ENCODE assay signal across 22 cellular contexts in genomic region chr2:159078443-159078842, GRCh38.
DNase-seq lines count a peak whose midpoint lies in the region; ATAC-seq, FAIRE-seq and TF ChIP-seq lines count a peak whose summit lies in the region.
"Had no signal": no experiment of that assay in that cellular context is flagged by ENCODE, and none has a peak within 500 bp of the region (broad histone marks: within the 10 kb centered on the region; RNA-seq: fewer than 3 reads in every experiment).

No MANE protein-coding gene starts in this region.

- CTCF ChIA-PET in endothelial cell of umbilical vein (lab: Charles Lee), result interaction anchor here (0.9 to 3.1 kb wide), 6 partner anchors 7 to 82 kb away, joined by 3 to 10 read pairs (median 4); no protein-coding TSS in a partner anchor
- CTCF ChIA-PET in activated CD4-positive, alpha-beta T cell treated with anti-CD3 and anti-CD28 coated beads, Interleukin-2, amount 10 ng/mL, durations not matched to agents 7 days and 5 days (lab: Charles Lee), result no interaction called here

- H4K20me1 ChIP-seq in endothelial cell of umbilical vein (replicated peaks; ENCODE audit: control insufficient read depth, extremely low read depth, insufficient read depth, low read length), result no peaks in the 10 kb centered on the region

- dilution Hi-C loops in endothelial cell of umbilical vein (cut with MboI; ENCODE audit: extremely low pct_ligation_motif_present, low sequenced_read_pairs), result no loop called here

- TF ChIP-seq POLR2A in endothelial cell of umbilical vein (IDR thresholded peaks at IDR 0.05; ENCODE audit: low read depth, low read length), result no peak

- H3K9me1 ChIP-seq in endothelial cell of umbilical vein (replicated peaks; ENCODE audit: control insufficient read depth, extremely low read depth, insufficient read depth, low read length), result no peaks in the 10 kb centered on the region

- no peaks in the 10 kb centered on the region for H3K27me3 Mint-ChIP-seq in activated CD4-positive, alpha-beta T cell treated with anti-CD3 and anti-CD28 coated beads, Interleukin-2, amount 10 ng/mL, durations not matched to agents 7 days and 5 days

- no peak overlapping the region for H3K27ac Mint-ChIP-seq in activated CD4-positive, alpha-beta T cell treated with anti-CD3 and anti-CD28 coated beads, Interleukin-2, amount 10 ng/mL, durations not matched to agents 7 days and 5 days
- H3K27ac Mint-ChIP-seq: CD4-positive, CD25-positive, alpha-beta regulatory T cell; CD8-positive, alpha-beta T cell; GM23338; H9 had no signal

- H3K4me2 ChIP-seq in endothelial cell of umbilical vein (ENCODE audit: insufficient read depth, low read length), result peak overlapping the region; percentile 59
- H3K4me2 ChIP-seq: A549, GM23338 had no signal

- TF ChIP-seq CTCF in D721Med (IDR thresholded peaks at IDR 0.05; ENCODE audit: insufficient read depth, missing control alignments) (no peak), endothelial cell of umbilical vein (IDR thresholded peaks at IDR 0.05; ENCODE audit: extremely low read depth in 1 of 2, insufficient read depth in 1 of 2, low read depth in 1 of 2, low read length in 2 of 2) (no peak), retinal pigment epithelial cell (conservative IDR thresholded peaks at IDR 0.05; ENCODE audit: low read depth, low read length) (no peak)

- no peak overlapping the region for H3K4me3 Mint-ChIP-seq in activated CD4-positive, alpha-beta T cell treated with anti-CD3 and anti-CD28 coated beads, Interleukin-2, amount 10 ng/mL, durations not matched to agents 7 days and 5 days
- H3K4me3 Mint-ChIP-seq: CD4-positive, CD25-positive, alpha-beta regulatory T cell; CD8-positive, alpha-beta T cell; GM23338; H9 had no signal

- H3K36me3 Mint-ChIP-seq in activated CD4-positive, alpha-beta T cell treated with anti-CD3 and anti-CD28 coated beads, Interleukin-2, amount 10 ng/mL, durations not matched to agents 7 days and 5 days (ENCODE audit: low read depth), result no peaks in the 10 kb centered on the region
- H3K36me3 Mint-ChIP-seq: CD4-positive, CD25-positive, alpha-beta regulatory T cell; CD8-positive, alpha-beta T cell had no signal

- H2AFZ ChIP-seq in endothelial cell of umbilical vein (ENCODE audit: low read depth, low read length), result no peak overlapping the region
- H2AFZ ChIP-seq: GM23338 had no signal

- H3K9me3 Mint-ChIP-seq in activated CD4-positive, alpha-beta T cell treated with anti-CD3 and anti-CD28 coated beads, Interleukin-2, amount 10 ng/mL, durations not matched to agents 7 days and 5 days, result no peaks in the 10 kb centered on the region
- H3K9me3 Mint-ChIP-seq: CD8-positive, alpha-beta T cell; GM23338; H9 had no signal

- POLR2A ChIA-PET in endothelial cell of umbilical vein (lab: Charles Lee), result no interaction called here
- POLR2A ChIA-PET in activated CD4-positive, alpha-beta T cell treated with anti-CD3 and anti-CD28 coated beads, Interleukin-2, amount 10 ng/mL, durations not matched to agents 7 days and 5 days (lab: Charles Lee), result interaction anchor here (0.6 kb wide), 1 partner anchor 236 kb away, joined by 4 read pairs; no protein-coding TSS in a partner anchor

- peaks cover 57% of the 10 kb centered on the region for H3K79me2 ChIP-seq in endothelial cell of umbilical vein (ENCODE audit: control insufficient read depth, insufficient read depth, low read length)

- peaks cover 51% of the 10 kb centered on the region for H3K4me1 ChIP-seq in endothelial cell of umbilical vein (ENCODE audit: control insufficient read depth, extremely low read depth, insufficient read depth, low read length)

- intact Hi-C loops in endothelial cell of umbilical vein (cut with micrococcal nuclease), result no loop called here

- H3K9me3 ChIP-seq in endothelial cell of umbilical vein (replicated peaks; ENCODE audit: control insufficient read depth, insufficient read depth, low read length), result no peaks in the 10 kb centered on the region
- H3K9me3 ChIP-seq: Caco-2 had no signal

- peak; percentile 46 for DNase-seq in D721Med (ENCODE audit: insufficient read length, low spot score)
- peak; percentile 59 for DNase-seq in SK-N-DZ (ENCODE audit: low spot score)
- DNase-seq in endothelial cell of umbilical vein (ENCODE audit: low read depth, low spot score), result no peak
- DNase-seq in retinal pigment epithelial cell (ENCODE audit: low read depth), result peak; percentile 82
- DNase-seq in NCI-H1436 (lab: John Stamatoyannopoulos, UW), result no peak
- DNase-seq in activated CD4-positive, alpha-beta T cell treated with anti-CD3 and anti-CD28 coated beads, Interleukin-2, amount 10 ng/mL, durations not matched to agents 7 days and 5 days, result no peak
- DNase-seq: 8988T; C1 segment of cervical spinal cord; Caco-2; CD4-positive, CD25-positive, alpha-beta regulatory T cell; CD8-positive, alpha-beta T cell; DMS 273 treated with DMSO at 0.1 percent for 48 hours; DMS79; EL; GF-D8; H9 had no signal

- no peak overlapping the region for H3K9ac ChIP-seq in endothelial cell of umbilical vein (replicated peaks; ENCODE audit: extremely low read depth, insufficient read depth, low read length)

- no peak overlapping the region for H3K4me3 ChIP-seq in endothelial cell of umbilical vein (replicated peaks in 1 of 3; ENCODE audit: insufficient read depth in 1 of 3, low read depth in 1 of 3, low read length in 3 of 3)
- no peak overlapping the region for H3K4me3 ChIP-seq in retinal pigment epithelial cell (ENCODE audit: low read length)
- H3K4me3 ChIP-seq: A549, GM23338 had no signal

- no TSS peak for BruUV-seq in endothelial cell of umbilical vein (replicated peaks; lab: Mats Ljungman, UMichigan)

- FAIRE-seq in D721Med (lab: Jason Lieb, UNC) (peak; percentile 87), endothelial cell of umbilical vein (lab: Jason Lieb, UNC) (no peak)
- FAIRE-seq: A549, GM12891, GM18507 had no signal

- no peak overlapping the region for H3K27ac ChIP-seq in endothelial cell of umbilical vein (ENCODE audit: insufficient read depth, low read depth, low read length)
- H3K27ac ChIP-seq: A549 had no signal

- no peaks in the 10 kb centered on the region for H3K4me1 Mint-ChIP-seq in activated CD4-positive, alpha-beta T cell treated with anti-CD3 and anti-CD28 coated beads, Interleukin-2, amount 10 ng/mL, durations not matched to agents 7 days and 5 days
- H3K4me1 Mint-ChIP-seq: CD4-positive, CD25-positive, alpha-beta regulatory T cell had no signal

- no peak for ATAC-seq in HG03097 (IDR thresholded peaks at IDR 0.05; ENCODE audit: low FRiP score, unreplicated experiment)
- ATAC-seq: A549; CD8-positive, alpha-beta T cell; GM23338; HCT116 had no signal

- no peaks in the 10 kb centered on the region for H3K36me3 ChIP-seq in endothelial cell of umbilical vein (ENCODE audit: control insufficient read depth in 2 of 2, extremely low read depth in 1 of 2, insufficient read depth in 2 of 2, low read length in 2 of 2)

- H3K27me3 ChIP-seq in endothelial cell of umbilical vein (ENCODE audit: control insufficient read depth in 2 of 2, insufficient read depth in 2 of 2, low read length in 2 of 2), result no peaks in the 10 kb centered on the region

TF ChIP-seq in endothelial cell of umbilical vein, 7 proteins besides CTCF, POLR2A, EP300 and RAD21:
- TF ChIP-seq FOS (IDR thresholded peaks at IDR 0.05; ENCODE audit: borderline replicate concordance, insufficient read depth, low read length) (no peak), MAX (IDR thresholded peaks at IDR 0.05; ENCODE audit: insufficient read depth, insufficient read length) (no peak), MYC (IDR thresholded peaks at IDR 0.05; ENCODE audit: low read depth, low read length) (no peak), JUN (IDR thresholded peaks at IDR 0.05; ENCODE audit: borderline replicate concordance, insufficient read depth, insufficient read length, low read depth) (no peak), EZH2 (IDR thresholded peaks at IDR 0.05; ENCODE audit: borderline replicate concordance, low read depth, low read length, severe bottlenecking) (no peak), GATA2 (IDR thresholded peaks at IDR 0.05; ENCODE audit: insufficient read depth, insufficient read length, low read depth, low read length) (no peak), POLR2AphosphoS5 (IDR thresholded peaks at IDR 0.05; ENCODE audit: insufficient read depth, low read depth, low read length) (no peak)
TF ChIP-seq in endothelial cell of umbilical vein: peak in this region for 0.

Comparison
In these comparisons a context has a peak if more than half of its experiments do, and no peak if none do; other contexts are left out.
1. DNase-seq: peak in D721Med (single experiment), SK-N-DZ (single experiment) and retinal pigment epithelial cell (single experiment); none in endothelial cell of umbilical vein (single experiment), NCI-H1436 (single experiment) and activated CD4-positive, alpha-beta T cell treated with anti-CD3 and anti-CD28 coated beads, Interleukin-2, amount 10 ng/mL, durations not matched to agents 7 days and 5 days (single experiment).